ENCODE assay signal across 9 cellular contexts in genomic region chr1:228445524-228445866, GRCh38. TPM values are rescaled to one million over a fixed set of nuclear protein-coding genes. Genes with fewer than 3 reads are reported as not detected.
A peak's percentile ranks its signal among the peaks of the same experiment; 100 is the strongest.
DNase-seq lines count a peak whose midpoint lies in the region; ATAC-seq and TF ChIP-seq lines count a peak whose summit lies in the region.
"Had no signal": no experiment of that assay in that cellular context is flagged by ENCODE, and none has a peak within 500 bp of the region (broad histone marks: within the 10 kb centered on the region; RNA-seq: fewer than 3 reads in every experiment).

No MANE protein-coding gene starts in this region.

- H3K4me3 Mint-ChIP-seq in natural killer cell treated with Interleukin-12 subunit alpha and Interleukin-12 subunit beta and Interleukin-15 and Interleukin-18, amount 100 ng/mL, for 72 hours: peak overlapping the region; percentile 75

- H3K9me3 Mint-ChIP-seq in natural killer cell treated with Interleukin-12 subunit alpha and Interleukin-12 subunit beta and Interleukin-15 and Interleukin-18, amount 100 ng/mL, for 72 hours: no peaks in the 10 kb centered on the region

- POLR2A ChIA-PET in SK-N-SH (lab: Yijun Ruan, JAX): no interaction called here

- no peaks in the 10 kb centered on the region for H3F3A ChIP-seq in SK-N-SH (replicated peaks; ENCODE audit: insufficient read depth)

- no peak for TF ChIP-seq RAD21 in SK-N-SH (IDR thresholded peaks at IDR 0.05; ENCODE audit: low read length)

- H2AFZ ChIP-seq in SK-N-SH (ENCODE audit: low read depth): no peak overlapping the region

- H3K27me3 ChIP-seq in duodenal mucosa (ENCODE audit: control insufficient read depth in 1 of 2, insufficient read depth in 2 of 2, low read length in 2 of 2): peaks cover 38 to 46% of the 10 kb centered on the region in 2 donors
- no peaks in the 10 kb centered on the region for H3K27me3 ChIP-seq in SK-N-SH (ENCODE audit: insufficient read depth)

- no peaks in the 10 kb centered on the region for H4K20me1 ChIP-seq in SK-N-SH (ENCODE audit: insufficient read depth)

- no peak for TF ChIP-seq EP300 in SK-N-SH (IDR thresholded peaks at IDR 0.05; ENCODE audit: borderline replicate concordance in 1 of 2, low read depth in 1 of 2, low read length in 1 of 2)

- no peaks in the 10 kb centered on the region for H3K36me3 Mint-ChIP-seq in natural killer cell treated with Interleukin-12 subunit alpha and Interleukin-12 subunit beta and Interleukin-15 and Interleukin-18, amount 100 ng/mL, for 72 hours

- H3K4me1 ChIP-seq in duodenal mucosa (ENCODE audit: control insufficient read depth in 1 of 2, insufficient read depth in 2 of 2, low read length in 2 of 2): no peaks in the 10 kb centered on the region
- no peaks in the 10 kb centered on the region; a peak in 1 of 4 replicates for H3K4me1 ChIP-seq in SK-N-SH (ENCODE audit: control insufficient read depth in 1 of 2, insufficient read depth in 2 of 2, low read depth in 1 of 2, low read length in 1 of 2)

- TF ChIP-seq CTCF in AG09309 (IDR thresholded peaks at IDR 0.05; ENCODE audit: control insufficient read depth, insufficient read depth, low read depth, low read length, missing control alignments): no peak
- TF ChIP-seq CTCF in SK-N-SH (IDR thresholded peaks at IDR 0.05): no peak

- no peak overlapping the region for H3K27ac ChIP-seq in duodenal mucosa (ENCODE audit: low read depth, low read length)
- no peak overlapping the region for H3K27ac ChIP-seq in SK-N-SH (ENCODE audit: low read depth in 2 of 2, low read length in 1 of 2)

- H3K9me3 ChIP-seq in duodenal mucosa (ENCODE audit: control insufficient read depth in 1 of 2, low read length in 2 of 2): no peaks in the 10 kb centered on the region
- H3K9me3 ChIP-seq in SK-N-SH: no peaks in the 10 kb centered on the region

- CTCF ChIA-PET in SK-N-SH (lab: Yijun Ruan, JAX): interaction anchor here (1.0 kb wide), 1 partner anchor 13 kb away, joined by 3 read pairs; a partner anchor contains a TSS

- H3K27ac Mint-ChIP-seq in natural killer cell treated with Interleukin-12 subunit alpha and Interleukin-12 subunit beta and Interleukin-15 and Interleukin-18, amount 100 ng/mL, for 72 hours: no peak overlapping the region

- no peaks in the 10 kb centered on the region for H3K9me2 ChIP-seq in SK-N-SH

- 54% methylated on average over 15 of the region's 15 CpGs for WGBS in SK-N-SH (ENCODE audit: low lambda C conversion rate)

- H3K36me3 ChIP-seq in duodenal mucosa (ENCODE audit: control insufficient read depth in 1 of 2, insufficient read depth in 2 of 2, low read length in 2 of 2): no peaks in the 10 kb centered on the region
- H3K36me3 ChIP-seq in SK-N-SH (replicated peaks in 1 of 2; ENCODE audit: control insufficient read depth in 1 of 2, insufficient read depth in 2 of 2, low read length in 1 of 2): no peaks in the 10 kb centered on the region

- H3K4me2 ChIP-seq in SK-N-SH: no peak overlapping the region

- H3K4me3 ChIP-seq in AG09309 (ENCODE audit: control insufficient read depth, low read depth, low read length) (peak overlapping the region; percentile 27), duodenal mucosa (ENCODE audit: low read depth in 1 of 2, low read length in 2 of 2) (peak overlapping the region; percentile 44 to 63), SK-N-SH (ENCODE audit: low read depth in 2 of 2, low read length in 1 of 2) (no peak overlapping the region)

- peaks cover 37 to 43% of the 10 kb centered on the region in 2 donors for H3K27me3 Mint-ChIP-seq in natural killer cell treated with Interleukin-12 subunit alpha and Interleukin-12 subunit beta and Interleukin-15 and Interleukin-18, amount 100 ng/mL, for 72 hours

- H3K9ac ChIP-seq in duodenal mucosa (ENCODE audit: low read depth in 1 of 2, low read length in 2 of 2) (no peak overlapping the region), SK-N-SH (no peak overlapping the region)

- DNase-seq in AG09309 (ENCODE audit: low read depth) (no peak), SK-N-SH (no peak), GF-D8 (lab: John Stamatoyannopoulos, UW) (no peak), AG08396 (ENCODE audit: low spot score) (no peak), NCI-H446 treated with DMSO at 0.1 percent for 48 hours (lab: John Stamatoyannopoulos, UW) (no peak)
- DNase-seq in natural killer cell treated with Interleukin-12 subunit alpha and Interleukin-12 subunit beta and Interleukin-15 and Interleukin-18, amount 100 ng/mL, for 72 hours (ENCODE audit: low spot score): no peak
- DNase-seq: NCI-H1417 treated with DMSO at 0.1 percent for 48 hours had no signal

- peak; percentile 20 for ATAC-seq in HG03064 (IDR thresholded peaks at IDR 0.05; ENCODE audit: low read depth, unreplicated experiment)
- no peak for ATAC-seq in natural killer cell treated with Interleukin-12 subunit alpha and Interleukin-12 subunit beta and Interleukin-15 and Interleukin-18, amount 100 ng/mL, for 72 hours

- peaks cover 8 to 10% of the 10 kb centered on the region in 2 donors for H3K4me1 Mint-ChIP-seq in natural killer cell treated with Interleukin-12 subunit alpha and Interleukin-12 subunit beta and Interleukin-15 and Interleukin-18, amount 100 ng/mL, for 72 hours (ENCODE audit: low read depth in 2 of 2)

- no peaks in the 10 kb centered on the region for H3K79me2 ChIP-seq in SK-N-SH (ENCODE audit: insufficient read depth)

TF ChIP-seq in SK-N-SH, 30 proteins besides CTCF, POLR2A, EP300 and RAD21 (continues in another document):
- TF ChIP-seq YY1 (IDR thresholded peaks at IDR 0.05; ENCODE audit: low read depth) (no peak), TEAD4 (IDR thresholded peaks at IDR 0.05; ENCODE audit: borderline replicate concordance, insufficient read depth) (no peak), ELF1 (IDR thresholded peaks at IDR 0.05) (no peak), GATA2 (CRISPR knock-in tag; IDR thresholded peaks at IDR 0.05) (no peak), MEF2A (IDR thresholded peaks at IDR 0.05; ENCODE audit: borderline replicate concordance, low read depth) (no peak), GABPA (IDR thresholded peaks at IDR 0.05; ENCODE audit: low read depth) (no peak), NFIC (IDR thresholded peaks at IDR 0.05; ENCODE audit: borderline replicate concordance) (no peak), EZH2phosphoT487 (IDR thresholded peaks at IDR 0.05; ENCODE audit: borderline replicate concordance, low read depth) (no peak), MXI1 (IDR thresholded peaks at IDR 0.05; ENCODE audit: low read depth, low read length) (no peak), REST (IDR thresholded peaks at IDR 0.05; ENCODE audit: low read depth, low read length) (no peak), RFX5 (IDR thresholded peaks at IDR 0.05; ENCODE audit: low read length) (no peak), FOXM1 (IDR thresholded peaks at IDR 0.05; ENCODE audit: low read depth) (no peak), SIN3A (IDR thresholded peaks at IDR 0.05; ENCODE audit: borderline replicate concordance, low read depth, low read length) (no peak), FOXJ3 (CRISPR knock-in tag; IDR thresholded peaks at IDR 0.05) (no peak)

RNA-seq across cellular contexts. Expression of gene TRIM17, which starts 28.8 kb away (rescaled TPM):
- total RNA-seq in natural killer cell treated with Interleukin-12 subunit alpha and Interleukin-12 subunit beta and Interleukin-15 and Interleukin-18, amount 100 ng/mL, for 72 hours: 1 to 10 TPM; 2.0 to 2.2 TPM
- 1.5 and 1.6 TPM in 2 replicates for polyA plus RNA-seq in SK-N-SH (2012; rRNA removed)
- 0.35 and 0.69 TPM in 2 replicates for polyA plus RNA-seq in SK-N-SH (2012; cell fraction: cytosol; rRNA removed)
- 13.2 TPM in 2 replicates for polyA plus RNA-seq in SK-N-SH (2012; cell fraction: nucleus; rRNA removed)

RNA-seq across cellular contexts. Expression of gene TRIM11, which starts 38.9 kb away (rescaled TPM):
- 10 to 100 TPM; 69.2 to 84.7 TPM for total RNA-seq in natural killer cell treated with Interleukin-12 subunit alpha and Interleukin-12 subunit beta and Interleukin-15 and Interleukin-18, amount 100 ng/mL, for 72 hours
- polyA plus RNA-seq in SK-N-SH (2012; rRNA removed): 11.1 and 16.1 TPM in 2 replicates
- polyA plus RNA-seq in SK-N-SH (2012; cell fraction: cytosol; rRNA removed): 6.9 and 10.8 TPM in 2 replicates
- polyA plus RNA-seq in SK-N-SH (2012; cell fraction: nucleus; rRNA removed): 47.1 and 60.3 TPM in 2 replicates

RNA-seq across cellular contexts. Expression of gene RNF187, which starts 41.7 kb away (rescaled TPM):
- 100 to 1,000 TPM in 1 of 2 donors, 10 to 100 TPM in 1; 69.5 to 106 TPM for total RNA-seq in natural killer cell treated with Interleukin-12 subunit alpha and Interleukin-12 subunit beta and Interleukin-15 and Interleukin-18, amount 100 ng/mL, for 72 hours
- 46.0 and 71.1 TPM in 2 replicates for polyA plus RNA-seq in SK-N-SH (2012; rRNA removed)
- polyA plus RNA-seq in SK-N-SH (2012; cell fraction: cytosol; rRNA removed): 52.3 and 67.2 TPM in 2 replicates
- polyA plus RNA-seq in SK-N-SH (2012; cell fraction: nucleus; rRNA removed): 34.9 and 39.3 TPM in 2 replicates

Comparison
In these comparisons a context has a peak if more than half of its experiments do, and no peak if none do; other contexts are left out.
1. H3K4me3 ChIP-seq: peak in AG09309 (single experiment) and duodenal mucosa (2 of 2); none in SK-N-SH (0 of 2).